ENCODE assay signal across 9 cellular contexts in the genomic region with DNA sequence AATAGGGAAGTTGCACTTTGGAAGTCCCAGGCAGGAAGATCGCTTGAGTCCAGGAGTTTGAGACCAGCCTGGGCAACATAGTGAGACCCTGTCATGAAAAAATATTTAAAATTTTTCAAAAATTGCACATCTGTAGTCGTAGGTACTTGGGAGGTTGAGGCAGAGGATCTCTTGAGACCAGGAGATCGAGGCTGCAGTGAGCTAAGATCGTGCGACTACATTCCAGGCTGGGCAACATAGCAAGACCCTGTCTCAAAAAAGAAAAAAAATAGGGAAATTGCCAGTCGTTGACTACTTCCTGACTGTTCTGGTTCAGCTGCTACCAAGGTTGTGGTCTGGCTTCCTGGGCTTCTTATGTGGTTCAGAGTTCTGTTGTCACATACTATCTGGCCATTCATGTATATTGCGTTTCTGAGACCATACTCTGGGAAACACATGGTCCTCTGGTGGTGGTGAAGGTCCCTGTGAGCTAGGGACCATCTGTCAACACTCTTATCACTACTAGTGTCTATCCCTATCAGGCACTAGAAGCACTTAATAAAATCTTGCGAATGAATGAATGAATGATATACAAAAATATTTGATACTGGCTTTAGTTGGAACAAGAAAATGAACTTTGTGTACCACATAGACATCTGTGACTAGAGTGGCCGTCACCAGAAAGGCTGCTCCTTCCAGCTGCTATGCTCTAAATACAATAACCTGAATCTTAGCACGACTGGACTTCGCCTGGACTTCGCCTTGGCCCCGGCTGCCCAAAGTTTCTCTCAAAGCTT. TPM values are rescaled to one million over a fixed set of nuclear protein-coding genes. Genes with fewer than 3 reads are reported as not detected.
DNase-seq lines count a peak whose midpoint lies in the region; ATAC-seq, FAIRE-seq and TF ChIP-seq lines count a peak whose summit lies in the region.
"Had no signal": no experiment of that assay in that cellular context is flagged by ENCODE, and none has a peak within 500 bp of the region (broad histone marks: within the 10 kb centered on the region; RNA-seq: fewer than 3 reads in every experiment).

No MANE protein-coding gene starts in this region.

- TF ChIP-seq POLR2A in K562 (conservative IDR thresholded peaks at IDR 0.05) (no peak), HepG2 (IDR thresholded peaks at IDR 0.05; ENCODE audit: insufficient read depth in 1 of 2, low read depth in 2 of 2, low read length in 2 of 2) (no peak)

- H3K4me1 ChIP-seq in K562 (replicated peaks in 1 of 2; ENCODE audit: control insufficient read depth in 2 of 2, insufficient read depth in 2 of 2, low read length in 2 of 2) (peaks cover 22 to 27% of the 10 kb centered on the region in 2 experiments), HepG2 (ENCODE audit: insufficient read depth, low read length) (peaks cover 72% of the 10 kb centered on the region), upper lobe of right lung (no peaks in the 10 kb centered on the region)

- intact Hi-C loops in K562 (cut with micrococcal nuclease) (loop anchor here (5.0 kb wide), 1 partner anchor 90 kb away; no protein-coding TSS in a partner anchor), HepG2 (cut with micrococcal nuclease; ENCODE audit: unreplicated experiment) (loop anchor here (1.0 to 2.0 kb wide), 3 partner anchors 17 to 49 kb away; a partner anchor contains a TSS), upper lobe of right lung (cut with DNase I) (no loop called here)

- H3K27ac ChIP-seq in K562 (ENCODE audit: extremely low read depth, low read depth, low read length) (peak overlapping the region; percentile 69; the same call in 2 of the 3 replicates), HepG2 (ENCODE audit: extremely low read length, insufficient read depth, low read length) (peak overlapping the region; percentile 81), upper lobe of right lung (peak overlapping the region; percentile 21), substantia nigra (ENCODE audit: low read depth, low read length, poor library complexity, severe bottlenecking) (no peak overlapping the region)

- H2AFZ ChIP-seq in K562 (ENCODE audit: low read depth, low read length) (peak overlapping the region; percentile 92), HepG2 (ENCODE audit: low read length) (peak overlapping the region; percentile 16)

- in situ Hi-C loops in K562 (cut with MboI) (no loop called here), HepG2 (cut with HindIII; ENCODE audit: extremely low pct_ligation_motif_present, low pct_unique_long_range_greater_than_20kb) (no loop called here)

- H3K27me3 ChIP-seq in K562 (ENCODE audit: control insufficient read depth in 2 of 2, insufficient read depth in 2 of 2, low read length in 2 of 2), result no peaks in the 10 kb centered on the region
- H3K27me3 ChIP-seq in HepG2 (ENCODE audit: control insufficient read depth in 1 of 2, insufficient read depth in 2 of 2, low read length in 2 of 2), result no peaks in the 10 kb centered on the region; a peak in 1 of 5 replicates
- H3K27me3 ChIP-seq in upper lobe of right lung, result no peaks in the 10 kb centered on the region

- peak overlapping the region; percentile 70 to 96 for H3K9ac ChIP-seq in K562 (ENCODE audit: insufficient read depth in 1 of 2, low read depth in 2 of 2, low read length in 2 of 2)
- H3K9ac ChIP-seq in HepG2 (ENCODE audit: insufficient read depth, low read depth, low read length), result peak overlapping the region; percentile 86

- peak; percentile 29 for FAIRE-seq in K562 (lab: Jason Lieb, UNC)
- peak; percentile 74 for FAIRE-seq in HepG2 (lab: Jason Lieb, UNC)

- TF ChIP-seq CTCF in AG04449 (IDR thresholded peaks at IDR 0.05; ENCODE audit: insufficient read depth, low read length, missing control alignments) (no peak), K562 (IDR thresholded peaks at IDR 0.05 in 2 of 3, conservative IDR thresholded peaks at IDR 0.05 in 1 of 3; ENCODE audit: insufficient read depth in 2 of 3, low read depth in 1 of 3, low read length in 3 of 3) (no peak), HepG2 (CRISPR knock-in tag; IDR thresholded peaks at IDR 0.05) (no peak), upper lobe of right lung (IDR thresholded peaks at IDR 0.05) (no peak)

- H3K79me2 ChIP-seq in K562 (ENCODE audit: control insufficient read depth, insufficient read depth, low read length) (peaks cover 33% of the 10 kb centered on the region), HepG2 (ENCODE audit: insufficient read depth, low read length) (peaks cover 33% of the 10 kb centered on the region)

- CTCF ChIA-PET in AG04449 (lab: Yijun Ruan, JAX), result interaction anchor here (0.8 kb wide), 1 partner anchor 38 kb away, joined by 3 read pairs; no protein-coding TSS in a partner anchor
- CTCF ChIA-PET in K562 (lab: Yijun Ruan, JAX; ENCODE audit: low intra/inter-chr PET ratio), result no interaction called here
- CTCF ChIA-PET in HepG2 (lab: Yijun Ruan, JAX; ENCODE audit: low intra/inter-chr PET ratio, low total read pairs), result interaction anchor here (0.9 kb wide), 1 partner anchor 40 kb away, joined by 3 read pairs; no protein-coding TSS in a partner anchor

- no peak for DNase-seq in AG04449 (ENCODE audit: low read depth, low spot score)
- DNase-seq in HT-29 (ENCODE audit: low spot score), result peak; percentile 41
- peak in 2 of 4 experiments; percentile 40 for DNase-seq in K562 (ENCODE audit: extremely low read depth in 1 of 4, low spot score in 3 of 4)
- peak; percentile 68 for DNase-seq in HepG2 (ENCODE audit: low spot score)
- no peak for DNase-seq in upper lobe of right lung
- no peak for DNase-seq in dermis blood vessel endothelial cell
- DNase-seq in substantia nigra (lab: John Stamatoyannopoulos, UW), result no peak

- H3K9me3 ChIP-seq in K562 (replicated peaks; ENCODE audit: control insufficient read depth, insufficient read depth, low read depth, low read length) (no peaks in the 10 kb centered on the region), HepG2 (ENCODE audit: low read length) (no peaks in the 10 kb centered on the region), upper lobe of right lung (no peaks in the 10 kb centered on the region)

- no peak for TF ChIP-seq EP300 in K562 (IDR thresholded peaks at IDR 0.05; ENCODE audit: low read length)
- no peak for TF ChIP-seq EP300 in HepG2 (IDR thresholded peaks at IDR 0.05; ENCODE audit: low read depth in 2 of 2, low read length in 2 of 2)
- no peak for TF ChIP-seq EP300 in HepG2 (CRISPR knock-in tag; IDR thresholded peaks at IDR 0.05; ENCODE audit: borderline replicate concordance)

- peaks cover 14% of the 10 kb centered on the region; the same call in 2 of the 3 replicates for H3K36me3 ChIP-seq in K562 (ENCODE audit: control insufficient read depth, insufficient read depth, low read length)
- H3K36me3 ChIP-seq in HepG2 (replicated peaks in 1 of 2; ENCODE audit: control insufficient read depth in 1 of 2, insufficient read depth in 2 of 2, low read length in 2 of 2), result no peaks in the 10 kb centered on the region
- no peaks in the 10 kb centered on the region for H3K36me3 ChIP-seq in upper lobe of right lung

- 41% methylated on average over 13 of the region's 13 CpGs for WGBS in K562 (ENCODE audit: insufficient coverage, low coverage, missing lambda C conversion rate)
- WGBS in HepG2 (ENCODE audit: low lambda C conversion rate), result 36% methylated on average over 12 of the region's 13 CpGs

- BruUV-seq in K562 (replicated peaks; lab: Mats Ljungman, UMichigan) (no TSS peak), HepG2 (replicated peaks; lab: Mats Ljungman, UMichigan) (no TSS peak)

- H3K4me2 ChIP-seq in K562 (ENCODE audit: insufficient read depth, low read length) (peak overlapping the region; percentile 84), HepG2 (ENCODE audit: low read depth, low read length) (peak overlapping the region; percentile 96)

- TF ChIP-seq RAD21 in K562 (CRISPR knock-in tag; conservative IDR thresholded peaks at IDR 0.05 in 1 of 2, IDR thresholded peaks at IDR 0.05 in 1 of 2) (no peak), HepG2 (CRISPR knock-in tag; IDR thresholded peaks at IDR 0.05) (no peak)

- H4K20me1 ChIP-seq in K562 (replicated peaks; ENCODE audit: control insufficient read depth, insufficient read depth, low read length), result no peaks in the 10 kb centered on the region
- H4K20me1 ChIP-seq in HepG2 (ENCODE audit: insufficient read depth, low read length), result 0 out of 2 replicates have a peak, but pooled peaks cover 6% of the 10 kb centered on the region

- H3K4me3 ChIP-seq in AG04449 (ENCODE audit: low read depth, low read length), result peak overlapping the region; percentile 62; the same call in 1 of the 2 replicates
- peak overlapping the region; percentile 64; the same call in 1 of the 2 replicates for H3K4me3 ChIP-seq in K562
- H3K4me3 ChIP-seq in HepG2 (replicated peaks in 1 of 3; ENCODE audit: insufficient read depth in 1 of 3, low read depth in 2 of 3, low read length in 3 of 3), result peak overlapping the region; percentile 64 to 87 (median 80)
- H3K4me3 ChIP-seq in upper lobe of right lung, result peak overlapping the region; percentile 64

- POLR2A ChIA-PET in AG04449 (lab: Yijun Ruan, JAX), result no interaction called here
- POLR2A ChIA-PET in K562 (lab: Yijun Ruan, JAX), result interaction anchor here (0.5 to 8.3 kb wide), 5 partner anchors 8 to 132 kb away, joined by 3 to 51 read pairs (median 4); no protein-coding TSS in a partner anchor
- POLR2A ChIA-PET in HepG2 (lab: Yijun Ruan, JAX), result interaction anchor here (0.5 to 2.9 kb wide), 5 partner anchors 14 to 94 kb away, joined by 3 to 41 read pairs (median 6); a partner anchor contains a TSS

- no peaks in the 10 kb centered on the region for H3K9me1 ChIP-seq in K562 (ENCODE audit: control insufficient read depth, insufficient read depth, low read length)

- ATAC-seq in K562 (peak; percentile 9; the same call in 1 of the 3 replicates), HepG2 (peak; percentile 79), upper lobe of right lung (no peak), HG03439 (IDR thresholded peaks at IDR 0.05; ENCODE audit: unreplicated experiment) (no peak)

RNA-seq across cellular contexts. Expression of a gene that starts 0.9 kb away (rescaled TPM):
- 5.4 and 12.1 TPM in 2 replicates for total RNA-seq in HT-29 (2014; rRNA removed; shearing (Covaris generic))
- 48.2 and 81.1 TPM in 2 replicates for total RNA-seq in K562 (2011; cell fraction: chromatin; rRNA removed; ENCODE audit: low replicate concordance)
- total RNA-seq in K562 (2011; cell fraction: nucleolus; rRNA removed), result 23.2 and 29.9 TPM in 2 replicates
- 45.4 and 74.0 TPM in 2 replicates for total RNA-seq in K562 (2011; cell fraction: nucleoplasm; rRNA removed)
- total RNA-seq in K562 (2014; rRNA removed) (20.0 and 31.5 TPM in 2 replicates), K562 (2014; rRNA removed; fragmentation: Illumina TruSeq; extraction: Trizol) (41.5 and 46.8 TPM in 2 replicates), K562 (2015; rRNA removed; fragmentation: Illumina TruSeq; extraction: Trizol) (34.4 and 39.1 TPM in 2 replicates), K562 (2021) (22.9 and 25.7 TPM in 2 replicates), HepG2 (2016; rRNA removed; fragmentation: Illumina TruSeq; extraction: Trizol) (52.4 and 70.4 TPM in 2 replicates), upper lobe of right lung (12.1 TPM), dermis blood vessel endothelial cell (17.5 and 21.5 TPM in 2 replicates)
- polyA plus RNA-seq in K562 (2011; rRNA removed) (53.7 and 58.0 TPM in 2 replicates), K562 (2014; fragmentation: Illumina TruSeq; extraction: Trizol) (27.4 and 29.6 TPM in 2 replicates), K562 (2014; fragmentation: Nextera tagmentation; extraction: Ambion mirVana) (1 to 10 TPM; 6.6 to 7.9 TPM), K562 (2014; rRNA removed) (21.6 and 22.4 TPM in 2 replicates), HepG2 (2011; rRNA removed) (23.2 and 26.1 TPM in 2 replicates)
- 10.1 and 20.2 TPM in 2 replicates for polyA plus RNA-seq in K562 (2011; cell fraction: cytosol; rRNA removed)
- 20.6 and 22.8 TPM in 2 replicates for polyA plus RNA-seq in K562 (2011; cell fraction: nucleus; rRNA removed)
- polyA plus RNA-seq in K562 (2012), result 15.8 and 18.5 TPM in 2 replicates
- polyA minus RNA-seq in K562 (2011; rRNA and poly(A)+ RNA removed), result 153 and 171 TPM in 2 replicates
- polyA minus RNA-seq in K562 (2011; cell fraction: cytosol; rRNA and poly(A)+ RNA removed), result 39.2 and 49.7 TPM in 2 replicates
- polyA minus RNA-seq in K562 (2011; cell fraction: nucleus; rRNA and poly(A)+ RNA removed), result 14.4 and 26.8 TPM in 2 replicates
- 3.8 and 4.0 TPM in 2 replicates for total RNA-seq in HepG2 (2016; cell fraction: cytosol; rRNA removed; fragmentation: Illumina TruSeq; extraction: Trizol; ENCODE audit: low read depth)
- total RNA-seq in HepG2 (2016; cell fraction: insoluble cytoplasmic fraction; rRNA removed; fragmentation: Illumina TruSeq; extraction: Trizol), result 53.0 and 76.0 TPM in 2 replicates
- total RNA-seq in HepG2 (2016; cell fraction: membrane; rRNA removed; fragmentation: Illumina TruSeq; extraction: Trizol), result 21.1 and 22.5 TPM in 2 replicates
- total RNA-seq in HepG2 (2016; cell fraction: nucleus; rRNA removed; fragmentation: Illumina TruSeq; extraction: Trizol), result 36.3 and 42.1 TPM in 2 replicates
- 10.9 and 22.4 TPM in 2 replicates for polyA plus RNA-seq in HepG2 (2011; cell fraction: cytosol; rRNA removed)
- polyA plus RNA-seq in HepG2 (2011; cell fraction: nucleus; rRNA removed), result 8.3 and 11.2 TPM in 2 replicates
- 30.0 and 30.2 TPM in 2 replicates for polyA plus RNA-seq in HepG2 (2012)
- 1.9 and 2.2 TPM in 2 replicates for polyA plus RNA-seq in HepG2 (2016; cell fraction: cytosol; fragmentation: Illumina TruSeq; extraction: Trizol; ENCODE audit: low read depth)
- polyA plus RNA-seq in HepG2 (2016; cell fraction: insoluble cytoplasmic fraction; fragmentation: Illumina TruSeq; extraction: Trizol; ENCODE audit: low read depth), result 48.0 and 49.5 TPM in 2 replicates
- polyA plus RNA-seq in HepG2 (2016; cell fraction: membrane; fragmentation: Illumina TruSeq; extraction: Trizol; ENCODE audit: low read depth), result 9.5 and 10.3 TPM in 2 replicates
- 30.0 and 37.3 TPM in 2 replicates for polyA plus RNA-seq in HepG2 (2016; cell fraction: nucleus; fragmentation: Illumina TruSeq; extraction: Trizol; ENCODE audit: insufficient read depth, low read depth)
- 5.5 and 20.6 TPM in 2 replicates for polyA minus RNA-seq in HepG2 (2011; rRNA and poly(A)+ RNA removed; ENCODE audit: low replicate concordance)
- polyA minus RNA-seq in HepG2 (2011; cell fraction: cytosol; rRNA and poly(A)+ RNA removed), result 40.3 and 63.9 TPM in 2 replicates
- 38.0 and 58.4 TPM in 2 replicates for polyA minus RNA-seq in HepG2 (2011; cell fraction: nucleus; rRNA and poly(A)+ RNA removed)

RNA-seq across cellular contexts. Expression of a gene that starts 38.5 kb away (rescaled TPM):
- 4.4 and 8.2 TPM in 2 replicates for total RNA-seq in HT-29 (2014; rRNA removed; shearing (Covaris generic))
- 7.5 and 29.2 TPM in 2 replicates for total RNA-seq in K562 (2011; cell fraction: chromatin; rRNA removed; ENCODE audit: low replicate concordance)
- total RNA-seq in K562 (2011; cell fraction: nucleolus; rRNA removed), result 6.0 and 7.8 TPM in 2 replicates
- total RNA-seq in K562 (2011; cell fraction: nucleoplasm; rRNA removed), result 18.7 and 26.0 TPM in 2 replicates
- total RNA-seq in K562 (2014; rRNA removed), result 10.0 and 13.4 TPM in 2 replicates
- total RNA-seq in K562 (2014; rRNA removed; fragmentation: Illumina TruSeq; extraction: Trizol), result 12.3 and 12.6 TPM in 2 replicates
- total RNA-seq in K562 (2015; rRNA removed; fragmentation: Illumina TruSeq; extraction: Trizol), result 9.4 and 9.9 TPM in 2 replicates
- 10.2 and 11.7 TPM in 2 replicates for total RNA-seq in K562 (2021)
- 8.4 and 12.5 TPM in 2 replicates for polyA plus RNA-seq in K562 (2011; rRNA removed)
- polyA plus RNA-seq in K562 (2011; cell fraction: cytosol; rRNA removed), result 1.9 and 3.1 TPM in 2 replicates
- polyA plus RNA-seq in K562 (2011; cell fraction: nucleus; rRNA removed), result 7.1 and 8.1 TPM in 2 replicates
- 9.5 and 11.5 TPM in 2 replicates for polyA plus RNA-seq in K562 (2012)
- 9.1 and 9.4 TPM in 2 replicates for polyA plus RNA-seq in K562 (2014; fragmentation: Illumina TruSeq; extraction: Trizol)
- 1 to 10 TPM; 7.8 to 8.9 TPM for polyA plus RNA-seq in K562 (2014; fragmentation: Nextera tagmentation; extraction: Ambion mirVana)
- 14.0 and 19.1 TPM in 2 replicates for polyA plus RNA-seq in K562 (2014; rRNA removed)
- 6.5 and 9.8 TPM in 2 replicates for polyA minus RNA-seq in K562 (2011; rRNA and poly(A)+ RNA removed)
- 2.8 and 9.3 TPM in 2 replicates for polyA minus RNA-seq in K562 (2011; cell fraction: cytosol; rRNA and poly(A)+ RNA removed)
- 13.3 and 20.1 TPM in 2 replicates for polyA minus RNA-seq in K562 (2011; cell fraction: nucleus; rRNA and poly(A)+ RNA removed)
- 11.4 and 14.6 TPM in 2 replicates for total RNA-seq in HepG2 (2016; rRNA removed; fragmentation: Illumina TruSeq; extraction: Trizol)
- 3.4 and 4.3 TPM in 2 replicates for total RNA-seq in HepG2 (2016; cell fraction: cytosol; rRNA removed; fragmentation: Illumina TruSeq; extraction: Trizol; ENCODE audit: low read depth)
- 10.8 and 13.8 TPM in 2 replicates for total RNA-seq in HepG2 (2016; cell fraction: insoluble cytoplasmic fraction; rRNA removed; fragmentation: Illumina TruSeq; extraction: Trizol)
- 7.5 and 11.0 TPM in 2 replicates for total RNA-seq in HepG2 (2016; cell fraction: membrane; rRNA removed; fragmentation: Illumina TruSeq; extraction: Trizol)
- 24.5 and 26.6 TPM in 2 replicates for total RNA-seq in HepG2 (2016; cell fraction: nucleus; rRNA removed; fragmentation: Illumina TruSeq; extraction: Trizol)
- polyA plus RNA-seq in HepG2 (2011; rRNA removed), result 4.8 and 6.1 TPM in 2 replicates
- 2.0 and 2.6 TPM in 2 replicates for polyA plus RNA-seq in HepG2 (2011; cell fraction: cytosol; rRNA removed)
- polyA plus RNA-seq in HepG2 (2011; cell fraction: nucleus; rRNA removed), result 5.9 and 7.6 TPM in 2 replicates
- 8.5 and 13.0 TPM in 2 replicates for polyA plus RNA-seq in HepG2 (2012)
- polyA plus RNA-seq in HepG2 (2016; cell fraction: cytosol; fragmentation: Illumina TruSeq; extraction: Trizol; ENCODE audit: low read depth), result 7.1 and 9.6 TPM in 2 replicates
- polyA plus RNA-seq in HepG2 (2016; cell fraction: insoluble cytoplasmic fraction; fragmentation: Illumina TruSeq; extraction: Trizol; ENCODE audit: low read depth), result 12.8 and 16.8 TPM in 2 replicates
- 9.5 and 11.4 TPM in 2 replicates for polyA plus RNA-seq in HepG2 (2016; cell fraction: membrane; fragmentation: Illumina TruSeq; extraction: Trizol; ENCODE audit: low read depth)
- polyA plus RNA-seq in HepG2 (2016; cell fraction: nucleus; fragmentation: Illumina TruSeq; extraction: Trizol; ENCODE audit: insufficient read depth, low read depth), result 16.2 and 18.6 TPM in 2 replicates
- polyA minus RNA-seq in HepG2 (2011; rRNA and poly(A)+ RNA removed; ENCODE audit: low replicate concordance), result 0.30 and 0.96 TPM in 2 replicates
- polyA minus RNA-seq in HepG2 (2011; cell fraction: cytosol; rRNA and poly(A)+ RNA removed), result 3.1 and 3.5 TPM in 2 replicates
- 28.7 and 32.4 TPM in 2 replicates for polyA minus RNA-seq in HepG2 (2011; cell fraction: nucleus; rRNA and poly(A)+ RNA removed)
- 5.5 TPM for total RNA-seq in upper lobe of right lung
- total RNA-seq in dermis blood vessel endothelial cell, result 2.5 and 3.7 TPM in 2 replicates

RNA-seq across cellular contexts. Expression of a gene that starts 38.6 kb away (rescaled TPM):
- not detected in 2 replicates for total RNA-seq in HT-29 (2014; rRNA removed; shearing (Covaris generic))
- total RNA-seq in K562 (2011; cell fraction: chromatin; rRNA removed; ENCODE audit: low replicate concordance), result 1.6 TPM in 1 of 2 replicates, not detected in the other
- total RNA-seq in K562 (2011; cell fraction: nucleolus; rRNA removed), result 0.26 TPM in 1 of 2 replicates, not detected in the other
- 0.38 TPM in 1 of 2 replicates, not detected in the other for total RNA-seq in K562 (2011; cell fraction: nucleoplasm; rRNA removed)
- total RNA-seq in K562 (2014; rRNA removed), result 1.1 and 1.2 TPM in 2 replicates
- total RNA-seq in K562 (2014; rRNA removed; fragmentation: Illumina TruSeq; extraction: Trizol), result 1.9 and 2.6 TPM in 2 replicates
- total RNA-seq in K562 (2015; rRNA removed; fragmentation: Illumina TruSeq; extraction: Trizol), result 3.6 and 3.8 TPM in 2 replicates
- total RNA-seq in K562 (2021), result 0.63 and 1.00 TPM in 2 replicates
- polyA plus RNA-seq in K562 (2011; rRNA removed), result 0.49 and 0.75 TPM in 2 replicates
- polyA plus RNA-seq in K562 (2011; cell fraction: cytosol; rRNA removed), result 0.03 and 0.07 TPM in 2 replicates
- 0.18 and 0.25 TPM in 2 replicates for polyA plus RNA-seq in K562 (2011; cell fraction: nucleus; rRNA removed)
- 2.9 and 3.1 TPM in 2 replicates for polyA plus RNA-seq in K562 (2012)
- polyA plus RNA-seq in K562 (2014; fragmentation: Illumina TruSeq; extraction: Trizol), result 2.4 and 2.5 TPM in 2 replicates
- 1 to 10 TPM; 1.2 to 1.3 TPM for polyA plus RNA-seq in K562 (2014; fragmentation: Nextera tagmentation; extraction: Ambion mirVana)
- polyA plus RNA-seq in K562 (2014; rRNA removed), result 1.7 and 1.8 TPM in 2 replicates
- 0.21 and 0.33 TPM in 2 replicates for polyA minus RNA-seq in K562 (2011; rRNA and poly(A)+ RNA removed)
- polyA minus RNA-seq in K562 (2011; cell fraction: cytosol; rRNA and poly(A)+ RNA removed), result 0.38 TPM in 1 of 2 replicates, not detected in the other
- 0.22 and 0.54 TPM in 2 replicates for polyA minus RNA-seq in K562 (2011; cell fraction: nucleus; rRNA and poly(A)+ RNA removed)
- total RNA-seq in HepG2 (2016; rRNA removed; fragmentation: Illumina TruSeq; extraction: Trizol), result 0.14 and 0.18 TPM in 2 replicates
- total RNA-seq in HepG2 (2016; cell fraction: cytosol; rRNA removed; fragmentation: Illumina TruSeq; extraction: Trizol; ENCODE audit: low read depth), result 0.35 TPM in 1 of 2 replicates, not detected in the other
- total RNA-seq in HepG2 (2016; cell fraction: insoluble cytoplasmic fraction; rRNA removed; fragmentation: Illumina TruSeq; extraction: Trizol), result 0.07 TPM in 1 of 2 replicates, not detected in the other
- not detected in 2 replicates for total RNA-seq in HepG2 (2016; cell fraction: membrane; rRNA removed; fragmentation: Illumina TruSeq; extraction: Trizol)
- total RNA-seq in HepG2 (2016; cell fraction: nucleus; rRNA removed; fragmentation: Illumina TruSeq; extraction: Trizol), result not detected in 2 replicates
- not detected in 2 replicates for polyA plus RNA-seq in HepG2 (2011; rRNA removed)
- polyA plus RNA-seq in HepG2 (2011; cell fraction: cytosol; rRNA removed), result not detected in 2 replicates
- polyA plus RNA-seq in HepG2 (2011; cell fraction: nucleus; rRNA removed), result not detected in 2 replicates
- not detected in 2 replicates for polyA plus RNA-seq in HepG2 (2012)
- polyA plus RNA-seq in HepG2 (2016; cell fraction: cytosol; fragmentation: Illumina TruSeq; extraction: Trizol; ENCODE audit: low read depth), result not detected in 2 replicates
- polyA plus RNA-seq in HepG2 (2016; cell fraction: insoluble cytoplasmic fraction; fragmentation: Illumina TruSeq; extraction: Trizol; ENCODE audit: low read depth), result not detected in 2 replicates
- not detected in 2 replicates for polyA plus RNA-seq in HepG2 (2016; cell fraction: membrane; fragmentation: Illumina TruSeq; extraction: Trizol; ENCODE audit: low read depth)
- not detected in 2 replicates for polyA plus RNA-seq in HepG2 (2016; cell fraction: nucleus; fragmentation: Illumina TruSeq; extraction: Trizol; ENCODE audit: insufficient read depth, low read depth)
- polyA minus RNA-seq in HepG2 (2011; rRNA and poly(A)+ RNA removed; ENCODE audit: low replicate concordance), result not detected in 2 replicates
- not detected in 2 replicates for polyA minus RNA-seq in HepG2 (2011; cell fraction: cytosol; rRNA and poly(A)+ RNA removed)
- polyA minus RNA-seq in HepG2 (2011; cell fraction: nucleus; rRNA and poly(A)+ RNA removed), result not detected in 2 replicates
- total RNA-seq in upper lobe of right lung, result not detected
- total RNA-seq in dermis blood vessel endothelial cell, result not detected in 2 replicates
- total RNA-seq: dermis microvascular lymphatic vessel endothelial cell had no signal

Comparison
In these comparisons a context has a peak if more than half of its experiments do, and no peak if none do; other contexts are left out.
1. DNase-seq: peak in HT-29 (single experiment) and HepG2 (single experiment); none in AG04449 (single experiment), upper lobe of right lung (single experiment), dermis blood vessel endothelial cell (single experiment) and substantia nigra (0 of 49).
2. ATAC-seq: peak in K562 (single experiment) and HepG2 (single experiment); none in upper lobe of right lung (single experiment) and HG03439 (single experiment).
3. Peak in every context shown above with its lines, with median percentiles within 50 percentile points of each other: H3K4me3 ChIP-seq.